In the genomic region with DNA sequence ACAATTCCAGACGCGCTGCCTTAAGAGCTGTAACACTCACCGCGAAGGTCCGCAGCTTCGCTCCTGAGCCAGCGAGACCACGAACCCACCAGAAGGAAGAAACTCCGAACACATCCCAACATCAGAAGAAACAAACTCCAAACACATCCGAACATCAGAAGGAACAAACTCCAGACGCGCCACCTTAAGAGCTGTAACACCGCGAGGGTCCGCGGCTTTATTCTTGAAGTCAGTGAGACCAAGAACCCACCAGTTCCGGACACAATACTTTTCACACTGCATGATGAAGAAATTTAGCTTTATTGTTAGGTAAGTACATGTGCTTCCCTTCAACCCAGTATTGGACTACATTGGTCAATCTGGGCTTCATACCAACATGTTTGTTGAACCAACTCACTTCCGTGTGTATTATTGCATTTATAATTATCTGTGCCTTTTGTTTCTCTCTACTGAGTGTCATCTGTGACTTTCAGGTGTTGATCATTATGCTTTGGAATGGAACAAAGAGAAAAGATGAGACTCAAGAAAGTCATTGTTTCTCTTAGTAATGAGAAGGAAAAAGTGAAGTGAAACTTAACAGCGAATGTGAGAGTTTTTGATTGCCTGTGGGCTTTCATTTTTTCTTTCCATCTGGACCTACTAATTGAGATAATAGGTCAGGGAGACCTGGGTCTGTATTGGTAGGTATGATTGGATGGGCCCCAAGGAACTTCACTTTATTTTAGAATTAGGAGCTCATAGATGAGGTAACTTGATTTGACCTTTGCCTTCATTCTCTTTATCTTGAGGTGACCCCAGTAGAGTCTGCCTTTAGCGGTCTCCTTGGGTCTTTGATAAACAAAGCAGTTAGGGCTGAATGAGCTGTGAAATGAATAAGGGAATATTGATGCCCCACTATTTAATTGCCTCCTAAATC, we compare ENCODE assay signal across 12 cellular contexts.
A peak's percentile ranks its signal among the peaks of the same experiment; 100 is the strongest.
DNase-seq lines count a peak whose midpoint lies in the region; ATAC-seq and TF ChIP-seq lines count a peak whose summit lies in the region.
"Had no signal": no experiment of that assay in that cellular context is flagged by ENCODE, and none has a peak within 500 bp of the region (broad histone marks: within the 10 kb centered on the region; RNA-seq: fewer than 3 reads in every experiment).

No MANE protein-coding gene starts in this region.

- H3K9me3 ChIP-seq in osteoblast (ENCODE audit: low read depth, low read length): no peaks in the 10 kb centered on the region
- H3K9me3 ChIP-seq: SJSA1 had no signal

- no peak overlapping the region for H3K4me3 ChIP-seq in osteoblast (ENCODE audit: insufficient read depth, low read length)
- H3K4me3 ChIP-seq: SJSA1 had no signal

- ATAC-seq in GM18907 (IDR thresholded peaks at IDR 0.05; ENCODE audit: unreplicated experiment) (peak; percentile 98), GM21576 (IDR thresholded peaks at IDR 0.05; ENCODE audit: unreplicated experiment) (peak; percentile 96), HG03095 (IDR thresholded peaks at IDR 0.05; ENCODE audit: unreplicated experiment) (peak; percentile 99)

- peaks cover 9% of the 10 kb centered on the region for H3K4me1 ChIP-seq in osteoblast (ENCODE audit: insufficient read depth, low read length)

- no peaks in the 10 kb centered on the region for H4K20me1 ChIP-seq in osteoblast (ENCODE audit: insufficient read depth, low read length)

- H3K36me3 ChIP-seq in osteoblast (ENCODE audit: insufficient read depth, low read length): no peaks in the 10 kb centered on the region
- H3K36me3 ChIP-seq: SJSA1 had no signal

- TF ChIP-seq CTCF in osteoblast (IDR thresholded peaks at IDR 0.05; ENCODE audit: extremely low read depth, low read depth, low read length): no peak

- H3K4me2 ChIP-seq in osteoblast (ENCODE audit: insufficient read depth, low read length): no peak overlapping the region
- H3K4me2 ChIP-seq: KMS-11 had no signal

- H2AFZ ChIP-seq in osteoblast (ENCODE audit: low read length): no peak overlapping the region

- no peak overlapping the region for H3K27ac ChIP-seq in osteoblast (ENCODE audit: low read depth, low read length)
- H3K27ac ChIP-seq: KMS-11, SJSA1 had no signal

- H3K27me3 ChIP-seq in osteoblast (ENCODE audit: insufficient read depth, low read length): no peaks in the 10 kb centered on the region
- H3K27me3 ChIP-seq: SJSA1 had no signal

- no peaks in the 10 kb centered on the region for H3K79me2 ChIP-seq in osteoblast (ENCODE audit: insufficient read depth, low read length)

- peak; percentile 74 for DNase-seq in osteoblast (ENCODE audit: insufficient read length, low spot score, missing footprints)
- DNase-seq in NCI-H345 treated with DMSO at 0.1 percent for 48 hours (lab: John Stamatoyannopoulos, UW; ENCODE audit: unreplicated experiment): no peak
- no peak for DNase-seq in NCI-H524 (lab: John Stamatoyannopoulos, UW)
- no peak for DNase-seq in NCI-H2196 treated with DMSO at 0.1 percent for 48 hours (lab: John Stamatoyannopoulos, UW; ENCODE audit: unreplicated experiment)
- no peak for DNase-seq in OCI-M2 (lab: John Stamatoyannopoulos, UW; ENCODE audit: unreplicated experiment)
- DNase-seq: activated naive CD8-positive, alpha-beta T cell treated with anti-CD3 and anti-CD28 coated beads for 36 hours; mammary epithelial cell had no signal
